In the genomic region with DNA sequence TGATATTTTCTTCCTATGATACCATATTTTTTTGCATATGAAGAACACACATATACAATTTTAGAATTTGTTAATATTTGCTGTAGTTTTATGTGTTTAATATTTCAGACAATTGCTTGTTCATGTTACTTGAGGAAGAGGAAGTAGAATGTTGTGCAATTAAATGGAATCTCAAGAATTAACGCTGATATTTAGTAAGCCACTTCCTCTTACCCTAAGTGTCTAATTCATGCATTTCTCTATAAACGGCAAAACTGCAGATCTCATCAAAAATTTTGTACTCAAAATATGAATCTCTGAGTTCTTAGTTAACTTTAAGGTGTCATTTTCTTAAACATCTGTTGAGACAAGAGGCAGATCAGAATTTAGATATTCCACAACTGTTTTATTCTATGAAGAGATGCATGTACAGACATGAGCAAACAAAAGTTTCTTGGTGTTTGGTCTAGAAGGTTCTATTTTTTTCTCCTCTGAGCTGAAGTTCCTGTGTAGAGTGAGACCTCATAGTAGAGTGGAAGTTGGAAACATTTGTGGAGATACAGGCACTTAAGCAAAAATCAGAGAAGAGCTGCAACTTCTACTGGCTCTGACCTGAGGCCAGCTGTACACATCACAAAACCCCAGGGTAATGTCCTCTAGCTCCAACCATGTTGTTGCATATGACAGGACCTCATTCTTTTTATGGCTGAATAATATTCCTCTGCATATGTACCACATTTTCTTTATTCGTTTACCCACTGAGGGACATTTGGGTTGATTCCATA, we compare ENCODE assay signal across 14 cellular contexts. TPM values are rescaled to one million over a fixed set of nuclear protein-coding genes. Genes with fewer than 3 reads are reported as not detected.
A peak's percentile ranks its signal among the peaks of the same experiment; 100 is the strongest.
DNase-seq lines count a peak whose midpoint lies in the region; ATAC-seq, FAIRE-seq and TF ChIP-seq lines count a peak whose summit lies in the region.
"Had no signal": no experiment of that assay in that cellular context is flagged by ENCODE, and none has a peak within 500 bp of the region (broad histone marks: within the 10 kb centered on the region; RNA-seq: fewer than 3 reads in every experiment).

No MANE protein-coding gene starts in this region.

- peak overlapping the region; percentile 78 for H3K4me2 ChIP-seq in keratinocyte (ENCODE audit: control insufficient read depth, extremely low read depth, insufficient read depth, low read depth, low read length)

- no peak overlapping the region for H2AFZ ChIP-seq in keratinocyte (ENCODE audit: control insufficient read depth, low read length)

- POLR2A ChIA-PET in activated CD8-positive, alpha-beta T cell treated with anti-CD3 and anti-CD28 coated beads for 36 hours (lab: Charles Lee), result no interaction called here

- H3K9ac ChIP-seq in keratinocyte (ENCODE audit: control insufficient read depth, extremely low read depth, insufficient read depth, low read length), result no peak overlapping the region

- TF ChIP-seq CTCF in adrenal gland (IDR thresholded peaks at IDR 0.05), result no peak
- no peak for TF ChIP-seq CTCF in keratinocyte (optimal IDR thresholded peaks at IDR 0.05 in 1 of 3, IDR thresholded peaks at IDR 0.05 in 1 of 3, conservative IDR thresholded peaks at IDR 0.05 in 1 of 3; ENCODE audit: extremely low read depth in 1 of 3, insufficient read depth in 2 of 3, low read length in 3 of 3)
- TF ChIP-seq CTCF in type B pancreatic cell (conservative IDR thresholded peaks at IDR 0.05), result no peak
- no peak for TF ChIP-seq CTCF in D721Med (IDR thresholded peaks at IDR 0.05; ENCODE audit: insufficient read depth, missing control alignments)
- TF ChIP-seq CTCF in activated CD8-positive, alpha-beta T cell treated with anti-CD3 and anti-CD28 coated beads for 36 hours (IDR thresholded peaks at IDR 0.05), result no peak

- peaks cover 31% of the 10 kb centered on the region for H3K27me3 Mint-ChIP-seq in type B pancreatic cell
- peaks cover 15% of the 10 kb centered on the region for H3K27me3 Mint-ChIP-seq in activated CD8-positive, alpha-beta T cell treated with anti-CD3 and anti-CD28 coated beads for 36 hours

- no peaks in the 10 kb centered on the region for H4K20me1 ChIP-seq in keratinocyte (ENCODE audit: control insufficient read depth, extremely low read depth, insufficient read depth, low read length)

- dilution Hi-C loops in keratinocyte (cut with MboI; ENCODE audit: extremely low pct_ligation_motif_present, low sequenced_read_pairs), result no loop called here

- H3K4me1 ChIP-seq in adrenal gland (replicated peaks in 1 of 2) (peaks cover 17 to 42% of the 10 kb centered on the region in 2 donors), keratinocyte (ENCODE audit: control insufficient read depth, extremely low read depth, insufficient read depth, low read length) (peaks cover 86% of the 10 kb centered on the region)

- H3K4me3 ChIP-seq in adrenal gland (no peak overlapping the region), keratinocyte (ENCODE audit: control insufficient read depth in 2 of 3, extremely low read depth in 1 of 3, insufficient read depth in 2 of 3, low read depth in 1 of 3, low read length in 3 of 3) (peak overlapping the region in 1 of 3 experiments; percentile 32)
- H3K4me3 ChIP-seq: thoracic aorta had no signal

- no peak for TF ChIP-seq POLR2A in adrenal gland (IDR thresholded peaks at IDR 0.05)

- H3K27me3 ChIP-seq in adrenal gland, result no peaks in the 10 kb centered on the region
- H3K27me3 ChIP-seq in keratinocyte (ENCODE audit: control insufficient read depth, extremely low read depth, insufficient read depth, low read length), result no peaks in the 10 kb centered on the region

- no peak overlapping the region for H3K4me3 Mint-ChIP-seq in type B pancreatic cell
- no peak overlapping the region for H3K4me3 Mint-ChIP-seq in activated CD8-positive, alpha-beta T cell treated with anti-CD3 and anti-CD28 coated beads for 36 hours
- H3K4me3 Mint-ChIP-seq: activated T-cell treated with anti-CD3 and anti-CD28 coated beads, Interleukin-2, amount 50 U/mL, for 4 hours had no signal

- CTCF ChIA-PET in activated CD8-positive, alpha-beta T cell treated with anti-CD3 and anti-CD28 coated beads for 36 hours (lab: Charles Lee), result interaction anchor here (1.7 to 2.2 kb wide), 2 partner anchors 68 to 70 kb away, joined by 4 to 5 read pairs; no protein-coding TSS in a partner anchor

- no peaks in the 10 kb centered on the region for H3K36me3 Mint-ChIP-seq in type B pancreatic cell
- no peaks in the 10 kb centered on the region for H3K36me3 Mint-ChIP-seq in activated CD8-positive, alpha-beta T cell treated with anti-CD3 and anti-CD28 coated beads for 36 hours (ENCODE audit: low read depth)

- WGBS in adrenal gland, 4 donors, result 23 to 38% (median 27%) methylated on average over 3 of the region's 3 CpGs

- H3K27ac ChIP-seq in adrenal gland (peak overlapping the region in 3 of 5 donors; percentile 10 to 73 (median 56)), keratinocyte (ENCODE audit: control insufficient read depth, insufficient read depth, low read length) (peak overlapping the region; percentile 68)
- H3K27ac ChIP-seq: 22Rv1 had no signal

- H3K27ac Mint-ChIP-seq in type B pancreatic cell, result peak overlapping the region; percentile 25
- H3K27ac Mint-ChIP-seq in activated CD8-positive, alpha-beta T cell treated with anti-CD3 and anti-CD28 coated beads for 36 hours, result no peak overlapping the region

- FAIRE-seq in keratinocyte (lab: Jason Lieb, UNC), result peak; percentile 65
- FAIRE-seq in D721Med (lab: Jason Lieb, UNC), result no peak

- H3K79me2 ChIP-seq in keratinocyte (ENCODE audit: control insufficient read depth, insufficient read depth, low read length), result no peaks in the 10 kb centered on the region

- H3K9me3 ChIP-seq in adrenal gland (replicated peaks in 1 of 3) (no peaks in the 10 kb centered on the region), keratinocyte (ENCODE audit: control insufficient read depth, low read depth, low read length) (no peaks in the 10 kb centered on the region)
- H3K9me3 ChIP-seq: thoracic aorta had no signal

- no peak for ATAC-seq in activated CD8-positive, alpha-beta T cell treated with anti-CD3 and anti-CD28 coated beads for 36 hours
- ATAC-seq: activated T-cell treated with anti-CD3 and anti-CD28 coated beads, Interleukin-2, amount 50 U/mL, for 4 hours had no signal

- peaks cover 50% of the 10 kb centered on the region for H3K4me1 Mint-ChIP-seq in type B pancreatic cell (ENCODE audit: unreplicated experiment)
- no peaks in the 10 kb centered on the region for H3K4me1 Mint-ChIP-seq in activated CD8-positive, alpha-beta T cell treated with anti-CD3 and anti-CD28 coated beads for 36 hours (ENCODE audit: low read depth)

- intact Hi-C loops in adrenal gland (cut with DNase I), result no loop called here
- intact Hi-C loops in activated CD8-positive, alpha-beta T cell treated with anti-CD3 and anti-CD28 coated beads for 36 hours (cut with micrococcal nuclease), result no loop called here

- peaks cover 6% of the 10 kb centered on the region for H3K9me3 Mint-ChIP-seq in type B pancreatic cell
- no peaks in the 10 kb centered on the region for H3K9me3 Mint-ChIP-seq in activated CD8-positive, alpha-beta T cell treated with anti-CD3 and anti-CD28 coated beads for 36 hours

- no peaks in the 10 kb centered on the region for H3K36me3 ChIP-seq in adrenal gland (replicated peaks in 1 of 2)
- no peaks in the 10 kb centered on the region for H3K36me3 ChIP-seq in keratinocyte (ENCODE audit: control insufficient read depth in 2 of 2, extremely low read depth in 1 of 2, insufficient read depth in 2 of 2, low read length in 2 of 2)
- H3K36me3 ChIP-seq: thoracic aorta had no signal

- H3K9me1 ChIP-seq in keratinocyte (ENCODE audit: control insufficient read depth, extremely low read depth, insufficient read depth, low read length), result no peaks in the 10 kb centered on the region

- DNase-seq in DMS53 (lab: John Stamatoyannopoulos, UW) (peak; percentile 10), DMS53 treated with DMSO at 0.1 percent for 48 hours (lab: John Stamatoyannopoulos, UW; ENCODE audit: unreplicated experiment) (no peak), adrenal gland (peak in 1 of 7 donors; percentile 41), keratinocyte (ENCODE audit: low read depth, low spot score) (peak; percentile 75), type B pancreatic cell (ENCODE audit: extremely low spot score, unreplicated experiment) (no peak), HUDEP-2 (lab: John Stamatoyannopoulos, UW; ENCODE audit: unreplicated experiment in 76 of 76) (no peak), D721Med (ENCODE audit: insufficient read length, low spot score) (no peak)
- DNase-seq in activated CD8-positive, alpha-beta T cell treated with anti-CD3 and anti-CD28 coated beads for 36 hours, result no peak
- DNase-seq: activated T-cell treated with anti-CD3 and anti-CD28 coated beads, Interleukin-2, amount 50 U/mL, for 4 hours; stimulated activated CD4-positive, alpha-beta T cell treated with anti-CD3 and anti-CD28 coated beads, Interleukin-1b, Interleukin-23, amount 100 ng/mL, for 48 hours; T-helper 2 cell had no signal

RNA-seq across cellular contexts. Expression of gene TGFBI, which starts 16.6 kb away (rescaled TPM):
- total RNA-seq in adrenal gland (100 to 1,000 TPM in 5 of 8 donors, 10 to 100 TPM in 3; 48.4 to 200 (median 123) TPM), type B pancreatic cell (ENCODE audit: low replicate concordance) (71.4 and 302 TPM in 2 replicates)
- polyA plus RNA-seq in adrenal gland (100 to 1,000 TPM in 2 of 3 donors, 10 to 100 TPM in 1; 42.9 to 126 (median 103) TPM), keratinocyte (270 to 490 TPM (median 379 TPM) in 3 replicates)
- 92.0 TPM for polyA plus RNA-seq in keratinocyte (2011; ENCODE audit: low read depth)
- 190 and 225 TPM in 2 replicates for polyA plus RNA-seq in keratinocyte (2011; cell fraction: cytosol; rRNA removed)
- 856 and 930 TPM in 2 replicates for polyA plus RNA-seq in keratinocyte (2011; cell fraction: nucleus; rRNA removed)
- 178 and 370 TPM in 2 replicates for polyA plus RNA-seq in keratinocyte (2012; ENCODE audit: low replicate concordance)
- polyA minus RNA-seq in keratinocyte, result 282 to 529 TPM (median 401 TPM) in 3 replicates
- polyA minus RNA-seq in keratinocyte (2011; cell fraction: cytosol; rRNA and poly(A)+ RNA removed), result 410 TPM
- polyA minus RNA-seq in keratinocyte (2011; cell fraction: nucleus; rRNA and poly(A)+ RNA removed), result 536 and 762 TPM in 2 replicates
- total RNA-seq in activated CD8-positive, alpha-beta T cell treated with anti-CD3 and anti-CD28 coated beads for 36 hours, result not detected

RNA-seq across cellular contexts. Expression of gene LECT2, which starts 57.4 kb away (rescaled TPM):
- not detected for total RNA-seq in adrenal gland
- polyA plus RNA-seq in adrenal gland, result not detected
- 0.08 TPM in 1 of 3 replicates, not detected in the others for polyA plus RNA-seq in keratinocyte
- polyA plus RNA-seq in keratinocyte (2011; ENCODE audit: low read depth), result not detected
- polyA plus RNA-seq in keratinocyte (2011; cell fraction: cytosol; rRNA removed), result not detected in 2 replicates
- polyA plus RNA-seq in keratinocyte (2011; cell fraction: nucleus; rRNA removed), result not detected in 2 replicates
- polyA plus RNA-seq in keratinocyte (2012; ENCODE audit: low replicate concordance), result not detected in 2 replicates
- not detected in 3 replicates for polyA minus RNA-seq in keratinocyte
- not detected for polyA minus RNA-seq in keratinocyte (2011; cell fraction: cytosol; rRNA and poly(A)+ RNA removed)
- not detected in 2 replicates for polyA minus RNA-seq in keratinocyte (2011; cell fraction: nucleus; rRNA and poly(A)+ RNA removed)
- not detected in 2 replicates for total RNA-seq in type B pancreatic cell (ENCODE audit: low replicate concordance)
- total RNA-seq in activated CD8-positive, alpha-beta T cell treated with anti-CD3 and anti-CD28 coated beads for 36 hours, result not detected
- total RNA-seq: activated T-cell treated with anti-CD3 and anti-CD28 coated beads, Interleukin-2, amount 50 U/mL, for 4 hours; lung microvascular endothelial cell; thoracic aorta had no signal

Comparison
In these comparisons a context has a peak if more than half of its experiments do, and no peak if none do; other contexts are left out.
1. DNase-seq: peak in DMS53 (single experiment) and keratinocyte (single experiment); none in DMS53 treated with DMSO at 0.1 percent for 48 hours (single experiment), type B pancreatic cell (single experiment), HUDEP-2 (0 of 76), D721Med (single experiment) and activated CD8-positive, alpha-beta T cell treated with anti-CD3 and anti-CD28 coated beads for 36 hours (single experiment).
2. RNA of gene TGFBI, which starts 16.6 kb away (total RNA-seq): 71.4 to 302 TPM in type B pancreatic cell and 48.4 to 200 TPM in adrenal gland; not detected in activated CD8-positive, alpha-beta T cell treated with anti-CD3 and anti-CD28 coated beads for 36 hours; every median in the first group is over 10 times any median in the second.